In the genomic region with DNA sequence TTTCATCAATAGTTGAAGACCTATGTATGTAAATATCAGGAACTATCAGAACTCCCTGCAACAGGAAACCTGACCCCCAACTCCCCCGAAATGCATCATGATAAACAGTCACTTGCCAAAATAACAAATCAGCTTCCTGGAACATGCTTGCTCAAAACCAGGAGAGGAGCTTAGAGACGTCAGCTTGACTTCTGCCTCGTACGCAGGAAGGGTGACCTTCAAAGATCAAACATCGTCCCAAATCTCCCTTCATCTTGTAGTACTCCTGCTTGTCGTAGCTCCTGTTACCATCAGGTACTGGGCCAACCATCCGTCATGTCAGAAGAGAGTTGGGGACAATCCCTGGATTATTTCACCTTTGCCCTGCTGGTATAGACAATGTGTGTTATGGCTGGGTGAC, we compare ENCODE assay signal across 3 cellular contexts.
TF ChIP-seq lines count a peak whose summit lies in the region.

No MANE protein-coding gene starts in this region.

TF ChIP-seq in liver, 16 proteins besides CTCF, POLR2A, EP300 and RAD21:
- TF ChIP-seq JUND (IDR thresholded peaks at IDR 0.05) (no peak), GABPA (IDR thresholded peaks at IDR 0.05 in 1 of 2, conservative IDR thresholded peaks at IDR 0.05 in 1 of 2) (no peak), FOXA1 (IDR thresholded peaks at IDR 0.05) (no peak), FOXA2 (IDR thresholded peaks at IDR 0.05) (no peak), NR2F2 (IDR thresholded peaks at IDR 0.05) (peak; percentile 48), HNF4G (IDR thresholded peaks at IDR 0.05) (no peak), EGR1 (IDR thresholded peaks at IDR 0.05; ENCODE audit: low read depth in 2 of 2) (no peak), SP1 (IDR thresholded peaks at IDR 0.05) (peak; percentile 41), RXRA (IDR thresholded peaks at IDR 0.05) (peak in 1 of 2 donors; percentile 53), YY1 (IDR thresholded peaks at IDR 0.05) (no peak), HNF4A (conservative IDR thresholded peaks at IDR 0.05) (no peak), TAF1 (conservative IDR thresholded peaks at IDR 0.05) (no peak)
- TF ChIP-seq, protein P1, sequence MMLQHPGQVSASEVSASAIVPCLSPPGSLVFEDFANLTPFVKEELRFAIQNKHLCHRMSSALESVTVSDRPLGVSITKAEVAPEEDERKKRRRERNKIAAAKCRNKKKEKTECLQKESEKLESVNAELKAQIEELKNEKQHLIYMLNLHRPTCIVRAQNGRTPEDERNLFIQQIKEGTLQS (IDR thresholded peaks at IDR 0.05): no peak
- TF ChIP-seq, protein P2, sequence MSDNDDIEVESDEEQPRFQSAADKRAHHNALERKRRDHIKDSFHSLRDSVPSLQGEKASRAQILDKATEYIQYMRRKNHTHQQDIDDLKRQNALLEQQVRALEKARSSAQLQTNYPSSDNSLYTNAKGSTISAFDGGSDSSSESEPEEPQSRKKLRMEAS (IDR thresholded peaks at IDR 0.05): no peak
- TF ChIP-seq, protein P3, sequence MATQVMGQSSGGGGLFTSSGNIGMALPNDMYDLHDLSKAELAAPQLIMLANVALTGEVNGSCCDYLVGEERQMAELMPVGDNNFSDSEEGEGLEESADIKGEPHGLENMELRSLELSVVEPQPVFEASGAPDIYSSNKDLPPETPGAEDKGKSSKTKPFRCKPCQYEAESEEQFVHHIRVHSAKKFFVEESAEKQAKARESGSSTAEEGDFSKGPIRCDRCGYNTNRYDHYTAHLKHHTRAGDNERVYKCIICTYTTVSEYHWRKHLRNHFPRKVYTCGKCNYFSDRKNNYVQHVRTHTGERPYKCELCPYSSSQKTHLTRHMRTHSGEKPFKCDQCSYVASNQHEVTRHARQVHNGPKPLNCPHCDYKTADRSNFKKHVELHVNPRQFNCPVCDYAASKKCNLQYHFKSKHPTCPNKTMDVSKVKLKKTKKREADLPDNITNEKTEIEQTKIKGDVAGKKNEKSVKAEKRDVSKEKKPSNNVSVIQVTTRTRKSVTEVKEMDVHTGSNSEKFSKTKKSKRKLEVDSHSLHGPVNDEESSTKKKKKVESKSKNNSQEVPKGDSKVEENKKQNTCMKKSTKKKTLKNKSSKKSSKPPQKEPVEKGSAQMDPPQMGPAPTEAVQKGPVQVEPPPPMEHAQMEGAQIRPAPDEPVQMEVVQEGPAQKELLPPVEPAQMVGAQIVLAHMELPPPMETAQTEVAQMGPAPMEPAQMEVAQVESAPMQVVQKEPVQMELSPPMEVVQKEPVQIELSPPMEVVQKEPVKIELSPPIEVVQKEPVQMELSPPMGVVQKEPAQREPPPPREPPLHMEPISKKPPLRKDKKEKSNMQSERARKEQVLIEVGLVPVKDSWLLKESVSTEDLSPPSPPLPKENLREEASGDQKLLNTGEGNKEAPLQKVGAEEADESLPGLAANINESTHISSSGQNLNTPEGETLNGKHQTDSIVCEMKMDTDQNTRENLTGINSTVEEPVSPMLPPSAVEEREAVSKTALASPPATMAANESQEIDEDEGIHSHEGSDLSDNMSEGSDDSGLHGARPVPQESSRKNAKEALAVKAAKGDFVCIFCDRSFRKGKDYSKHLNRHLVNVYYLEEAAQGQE (IDR thresholded peaks at IDR 0.05): no peak
- TF ChIP-seq, protein P4, sequence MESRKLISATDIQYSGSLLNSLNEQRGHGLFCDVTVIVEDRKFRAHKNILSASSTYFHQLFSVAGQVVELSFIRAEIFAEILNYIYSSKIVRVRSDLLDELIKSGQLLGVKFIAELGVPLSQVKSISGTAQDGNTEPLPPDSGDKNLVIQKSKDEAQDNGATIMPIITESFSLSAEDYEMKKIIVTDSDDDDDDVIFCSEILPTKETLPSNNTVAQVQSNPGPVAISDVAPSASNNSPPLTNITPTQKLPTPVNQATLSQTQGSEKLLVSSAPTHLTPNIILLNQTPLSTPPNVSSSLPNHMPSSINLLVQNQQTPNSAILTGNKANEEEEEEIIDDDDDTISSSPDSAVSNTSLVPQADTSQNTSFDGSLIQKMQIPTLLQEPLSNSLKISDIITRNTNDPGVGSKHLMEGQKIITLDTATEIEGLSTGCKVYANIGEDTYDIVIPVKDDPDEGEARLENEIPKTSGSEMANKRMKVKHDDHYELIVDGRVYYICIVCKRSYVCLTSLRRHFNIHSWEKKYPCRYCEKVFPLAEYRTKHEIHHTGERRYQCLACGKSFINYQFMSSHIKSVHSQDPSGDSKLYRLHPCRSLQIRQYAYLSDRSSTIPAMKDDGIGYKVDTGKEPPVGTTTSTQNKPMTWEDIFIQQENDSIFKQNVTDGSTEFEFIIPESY (IDR thresholded peaks at IDR 0.05): no peak
TF ChIP-seq in liver: peak in this region for 3.

TF ChIP-seq in HepG2, 621 proteins besides CTCF, POLR2A, EP300 and RAD21:
- TF ChIP-seq, protein P5, sequence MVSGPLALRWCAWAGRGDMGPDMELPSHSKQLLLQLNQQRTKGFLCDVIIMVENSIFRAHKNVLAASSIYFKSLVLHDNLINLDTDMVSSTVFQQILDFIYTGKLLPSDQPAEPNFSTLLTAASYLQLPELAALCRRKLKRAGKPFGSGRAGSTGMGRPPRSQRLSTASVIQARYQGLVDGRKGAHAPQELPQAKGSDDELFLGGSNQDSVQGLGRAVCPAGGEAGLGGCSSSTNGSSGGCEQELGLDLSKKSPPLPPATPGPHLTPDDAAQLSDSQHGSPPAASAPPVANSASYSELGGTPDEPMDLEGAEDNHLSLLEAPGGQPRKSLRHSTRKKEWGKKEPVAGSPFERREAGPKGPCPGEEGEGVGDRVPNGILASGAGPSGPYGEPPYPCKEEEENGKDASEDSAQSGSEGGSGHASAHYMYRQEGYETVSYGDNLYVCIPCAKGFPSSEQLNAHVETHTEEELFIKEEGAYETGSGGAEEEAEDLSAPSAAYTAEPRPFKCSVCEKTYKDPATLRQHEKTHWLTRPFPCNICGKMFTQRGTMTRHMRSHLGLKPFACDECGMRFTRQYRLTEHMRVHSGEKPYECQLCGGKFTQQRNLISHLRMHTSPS (CRISPR knock-in tag; IDR thresholded peaks at IDR 0.05; ENCODE audit: low read depth): no peak
- TF ChIP-seq RFX1 (IDR thresholded peaks at IDR 0.05) (no peak), ZC3H13 (CRISPR knock-in tag; IDR thresholded peaks at IDR 0.05) (no peak), HDAC6 (IDR thresholded peaks at IDR 0.05; ENCODE audit: low read depth, low read length) (no peak), ZNF530 (CRISPR knock-in tag; IDR thresholded peaks at IDR 0.05; ENCODE audit: low read depth) (no peak), THYN1 (CRISPR knock-in tag; IDR thresholded peaks at IDR 0.05; ENCODE audit: borderline replicate concordance, low read depth) (no peak), ZNF891 (CRISPR knock-in tag; IDR thresholded peaks at IDR 0.05) (no peak), ETV6 (CRISPR knock-in tag; conservative IDR thresholded peaks at IDR 0.05) (no peak), LCORL (IDR thresholded peaks at IDR 0.05) (no peak), LCORL (CRISPR knock-in tag; IDR thresholded peaks at IDR 0.05) (no peak), ZNF264 (CRISPR knock-in tag; IDR thresholded peaks at IDR 0.05) (no peak), DPF2 (CRISPR knock-in tag; IDR thresholded peaks at IDR 0.05; ENCODE audit: borderline replicate concordance, low read depth) (no peak), HNRNPK (IDR thresholded peaks at IDR 0.05; ENCODE audit: low read depth, low read length, poor library complexity, severe bottlenecking) (no peak), ZNF33B (CRISPR knock-in tag; IDR thresholded peaks at IDR 0.05) (no peak)
- TF ChIP-seq, protein P6, sequence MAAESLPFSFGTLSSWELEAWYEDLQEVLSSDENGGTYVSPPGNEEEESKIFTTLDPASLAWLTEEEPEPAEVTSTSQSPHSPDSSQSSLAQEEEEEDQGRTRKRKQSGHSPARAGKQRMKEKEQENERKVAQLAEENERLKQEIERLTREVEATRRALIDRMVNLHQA (CRISPR knock-in tag; IDR thresholded peaks at IDR 0.05): no peak

TF ChIP-seq in SK-N-SH, 30 proteins besides CTCF, POLR2A, EP300 and RAD21:
- no peak for TF ChIP-seq YY1 (IDR thresholded peaks at IDR 0.05; ENCODE audit: low read depth)
- TF ChIP-seq FOSL2 (IDR thresholded peaks at IDR 0.05; ENCODE audit: borderline replicate concordance, low read depth): no peak
- TF ChIP-seq, protein P3 (IDR thresholded peaks at IDR 0.05; ENCODE audit: low read depth, low read length): no peak
- TF ChIP-seq, protein P7, sequence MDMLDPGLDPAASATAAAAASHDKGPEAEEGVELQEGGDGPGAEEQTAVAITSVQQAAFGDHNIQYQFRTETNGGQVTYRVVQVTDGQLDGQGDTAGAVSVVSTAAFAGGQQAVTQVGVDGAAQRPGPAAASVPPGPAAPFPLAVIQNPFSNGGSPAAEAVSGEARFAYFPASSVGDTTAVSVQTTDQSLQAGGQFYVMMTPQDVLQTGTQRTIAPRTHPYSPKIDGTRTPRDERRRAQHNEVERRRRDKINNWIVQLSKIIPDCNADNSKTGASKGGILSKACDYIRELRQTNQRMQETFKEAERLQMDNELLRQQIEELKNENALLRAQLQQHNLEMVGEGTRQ (IDR thresholded peaks at IDR 0.05; ENCODE audit: borderline replicate concordance, low read depth, low read length): no peak
- no peak for TF ChIP-seq RCOR1 (IDR thresholded peaks at IDR 0.05; ENCODE audit: low read length)
- TF ChIP-seq EZH2phosphoT487 (IDR thresholded peaks at IDR 0.05; ENCODE audit: borderline replicate concordance, low read depth): no peak
- no peak for TF ChIP-seq GATA2 (CRISPR knock-in tag; IDR thresholded peaks at IDR 0.05)
- TF ChIP-seq RFX5 (IDR thresholded peaks at IDR 0.05; ENCODE audit: low read length): no peak
